Comparison of ENCODE assay signal across 16 cellular contexts in the genomic region with DNA sequence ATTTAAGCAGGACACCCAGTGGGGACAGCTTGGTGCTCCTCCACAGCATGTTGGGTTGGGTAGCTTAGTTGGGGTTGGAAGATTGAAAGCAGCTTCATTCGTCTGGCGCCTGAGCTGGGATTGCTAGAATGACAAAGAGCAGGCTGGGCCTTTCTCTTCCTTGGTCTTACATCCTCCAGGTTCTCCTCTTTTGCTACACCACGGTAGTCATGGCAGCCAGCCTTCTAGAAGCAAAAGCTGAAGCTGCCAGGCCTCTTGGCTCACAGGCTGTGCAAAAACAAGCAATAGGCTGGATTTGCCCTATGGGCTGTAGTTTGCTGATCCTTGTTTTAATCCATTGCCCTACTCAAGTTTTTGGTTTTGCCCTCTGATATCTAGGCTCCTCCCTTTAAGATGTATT. TPM values are rescaled to one million over a fixed set of nuclear protein-coding genes. Genes with fewer than 3 reads are reported as not detected.
DNase-seq lines count a peak whose midpoint lies in the region; ATAC-seq and TF ChIP-seq lines count a peak whose summit lies in the region.
"Had no signal": no experiment of that assay in that cellular context is flagged by ENCODE, and none has a peak within 500 bp of the region (broad histone marks: within the 10 kb centered on the region; RNA-seq: fewer than 3 reads in every experiment).

No MANE protein-coding gene starts in this region.

- H3K36me3 ChIP-seq in Panc1 (ENCODE audit: control insufficient read depth, insufficient read depth, low read length), result peaks cover 7% of the 10 kb centered on the region
- H3K36me3 ChIP-seq in thoracic aorta, result no peaks in the 10 kb centered on the region

- H3K9me3 Mint-ChIP-seq in activated naive CD4-positive, alpha-beta T cell treated with anti-CD3 and anti-CD28 coated beads, Interleukin-2, amount 10 ng/mL, durations not matched to agents 7 days and 5 days, result no peaks in the 10 kb centered on the region
- H3K9me3 Mint-ChIP-seq: activated T-helper 17 cell treated with anti-CD3 and anti-CD28 coated beads, Interleukin-2, amount 50 U/mL, for 72 hours; dendritic cell treated with granulocyte-macrophage colony-stimulating factor and Interleukin-4, amounts not matched to agents 40 ng/mL and 50 ng/mL, for 4 days had no signal

- H3K27ac ChIP-seq in Panc1 (ENCODE audit: low read length) (peak overlapping the region; percentile 98), thoracic aorta (peak overlapping the region; percentile 66 to 99)

- peaks cover 30% of the 10 kb centered on the region for H3K4me1 ChIP-seq in Panc1 (ENCODE audit: control insufficient read depth, insufficient read depth, low read length)
- peaks cover 14 to 49% of the 10 kb centered on the region in 2 donors for H3K4me1 ChIP-seq in thoracic aorta (ENCODE audit: control insufficient read depth in 1 of 2, low read depth in 2 of 2)

- in situ Hi-C loops in Panc1 (cut with HindIII; ENCODE audit: low pct_unique_long_range_greater_than_20kb, low sequenced_read_pairs), result no loop called here

- H3K4me1 Mint-ChIP-seq in activated naive CD4-positive, alpha-beta T cell treated with anti-CD3 and anti-CD28 coated beads, Interleukin-2, amount 10 ng/mL, durations not matched to agents 7 days and 5 days, result peaks cover 34% of the 10 kb centered on the region

- TF ChIP-seq CTCF in Panc1 (IDR thresholded peaks at IDR 0.05) (no peak), thoracic aorta (IDR thresholded peaks at IDR 0.05) (no peak)

- intact Hi-C loops in Panc1 (cut with micrococcal nuclease; ENCODE audit: unreplicated experiment), result no loop called here

- POLR2A ChIA-PET in Panc1 (lab: Charles Lee), result interaction anchor here (0.7 to 1.1 kb wide), 2 partner anchors 23 to 1493 kb away, joined by 3 read pairs; no protein-coding TSS in a partner anchor

- no peak overlapping the region for H3K4me3 Mint-ChIP-seq in activated naive CD4-positive, alpha-beta T cell treated with anti-CD3 and anti-CD28 coated beads, Interleukin-2, amount 10 ng/mL, durations not matched to agents 7 days and 5 days
- H3K4me3 Mint-ChIP-seq: activated CD8-positive, alpha-beta memory T cell treated with anti-CD3 and anti-CD28 coated beads, Interleukin-2, amount 10 ng/mL, durations not matched to agents 7 days and 5 days; activated T-helper 17 cell treated with anti-CD3 and anti-CD28 coated beads, Interleukin-2, amount 50 U/mL, for 72 hours; dendritic cell treated with granulocyte-macrophage colony-stimulating factor and Interleukin-4, amounts not matched to agents 40 ng/mL and 50 ng/mL, for 4 days had no signal

- CTCF ChIA-PET in activated naive CD4-positive, alpha-beta T cell treated with anti-CD3 and anti-CD28 coated beads, Interleukin-2, amount 10 ng/mL, durations not matched to agents 7 days and 5 days (lab: Charles Lee), result interaction anchor here (1.7 kb wide), 1 partner anchor 182 kb away, joined by 3 read pairs; no protein-coding TSS in a partner anchor
- CTCF ChIA-PET in Panc1 (lab: Charles Lee), result no interaction called here

- H3K27me3 ChIP-seq in Panc1 (ENCODE audit: control insufficient read depth, insufficient read depth, low read length), result no peaks in the 10 kb centered on the region
- no peaks in the 10 kb centered on the region for H3K27me3 ChIP-seq in thoracic aorta (replicated peaks; ENCODE audit: insufficient read depth)

- no peak for DNase-seq in activated naive CD4-positive, alpha-beta T cell treated with anti-CD3 and anti-CD28 coated beads, Interleukin-2, amount 10 ng/mL, durations not matched to agents 7 days and 5 days
- no peak for DNase-seq in activated naive CD4-positive, alpha-beta T cell (lab: John Stamatoyannopoulos, UW)
- no peak for DNase-seq in Panc1 (ENCODE audit: low read depth, low spot score)
- peak; percentile 59 for DNase-seq in fibroblast of peridontal ligament (ENCODE audit: extremely low read depth)
- DNase-seq in thoracic aorta (ENCODE audit: low spot score), result no peak
- DNase-seq: activated CD4-positive, alpha-beta T cell treated with anti-CD3 and anti-CD28 coated beads for 48 hours; activated CD8-positive, alpha-beta memory T cell treated with anti-CD3 and anti-CD28 coated beads, Interleukin-2, amount 10 ng/mL, durations not matched to agents 7 days and 5 days; left colon; NCI-H2171; stimulated activated CD4-positive, alpha-beta T cell treated with anti-CD3 and anti-CD28 coated beads, Interleukin-12 subunit alpha, Interleukin-12 subunit beta, amount 100 ng/mL, for 4 hours; stimulated activated CD8-positive, alpha-beta memory T cell treated with anti-CD3 and anti-CD28 coated beads, Interleukin-4, amount 100 ng/mL, for 48 hours had no signal

- BruUV-seq in Panc1 (replicated peaks; lab: Mats Ljungman, UMichigan), result no TSS peak

- peak overlapping the region; percentile 28 for H3K27ac Mint-ChIP-seq in activated naive CD4-positive, alpha-beta T cell treated with anti-CD3 and anti-CD28 coated beads, Interleukin-2, amount 10 ng/mL, durations not matched to agents 7 days and 5 days
- H3K27ac Mint-ChIP-seq: activated CD8-positive, alpha-beta memory T cell treated with anti-CD3 and anti-CD28 coated beads, Interleukin-2, amount 10 ng/mL, durations not matched to agents 7 days and 5 days; activated T-helper 17 cell treated with anti-CD3 and anti-CD28 coated beads, Interleukin-2, amount 50 U/mL, for 72 hours; dendritic cell treated with granulocyte-macrophage colony-stimulating factor and Interleukin-4, amounts not matched to agents 40 ng/mL and 50 ng/mL, for 4 days had no signal

- no peaks in the 10 kb centered on the region for H3K9me3 ChIP-seq in Panc1 (ENCODE audit: control insufficient read depth, insufficient read depth, low read depth, low read length)
- no peaks in the 10 kb centered on the region for H3K9me3 ChIP-seq in thoracic aorta

- H3K27me3 Mint-ChIP-seq in activated naive CD4-positive, alpha-beta T cell treated with anti-CD3 and anti-CD28 coated beads, Interleukin-2, amount 10 ng/mL, durations not matched to agents 7 days and 5 days, result peaks cover 25% of the 10 kb centered on the region
- H3K27me3 Mint-ChIP-seq: activated T-helper 17 cell treated with anti-CD3 and anti-CD28 coated beads, Interleukin-2, amount 50 U/mL, for 72 hours; dendritic cell treated with granulocyte-macrophage colony-stimulating factor and Interleukin-4, amounts not matched to agents 40 ng/mL and 50 ng/mL, for 4 days had no signal

- ATAC-seq in Panc1, result no peak
- ATAC-seq in thoracic aorta (ENCODE audit: insufficient number of reproducible peaks, low FRiP score, low read depth), result no peak
- ATAC-seq in GM18870 (IDR thresholded peaks at IDR 0.05; ENCODE audit: unreplicated experiment), result no peak
- no peak for ATAC-seq in HG02759 (IDR thresholded peaks at IDR 0.05; ENCODE audit: unreplicated experiment)
- no peak for ATAC-seq in GM19397 (IDR thresholded peaks at IDR 0.05; ENCODE audit: unreplicated experiment)
- ATAC-seq: activated CD8-positive, alpha-beta memory T cell treated with anti-CD3 and anti-CD28 coated beads, Interleukin-2, amount 10 ng/mL, durations not matched to agents 7 days and 5 days; activated T-helper 17 cell treated with anti-CD3 and anti-CD28 coated beads, Interleukin-2, amount 50 U/mL, for 72 hours; left colon had no signal

- peaks cover 20% of the 10 kb centered on the region for H3K36me3 Mint-ChIP-seq in activated naive CD4-positive, alpha-beta T cell treated with anti-CD3 and anti-CD28 coated beads, Interleukin-2, amount 10 ng/mL, durations not matched to agents 7 days and 5 days

- H3K4me3 ChIP-seq in Panc1 (ENCODE audit: low read depth in 2 of 2, low read length in 2 of 2), result no peak overlapping the region
- no peak overlapping the region for H3K4me3 ChIP-seq in thoracic aorta

RNA-seq across cellular contexts. Expression of gene ANXA2, which starts 3.2 kb away (rescaled TPM):
- 1,903 TPM for total RNA-seq in Panc1 (2021; ENCODE audit: unreplicated experiment)
- polyA plus RNA-seq in Panc1 (2012; ENCODE audit: insufficient read length), result 1,847 TPM
- 100 to 1,000 TPM; 752 to 812 TPM for total RNA-seq in thoracic aorta
